Comparison of ENCODE assay signal across 20 cellular contexts in the genomic region with DNA sequence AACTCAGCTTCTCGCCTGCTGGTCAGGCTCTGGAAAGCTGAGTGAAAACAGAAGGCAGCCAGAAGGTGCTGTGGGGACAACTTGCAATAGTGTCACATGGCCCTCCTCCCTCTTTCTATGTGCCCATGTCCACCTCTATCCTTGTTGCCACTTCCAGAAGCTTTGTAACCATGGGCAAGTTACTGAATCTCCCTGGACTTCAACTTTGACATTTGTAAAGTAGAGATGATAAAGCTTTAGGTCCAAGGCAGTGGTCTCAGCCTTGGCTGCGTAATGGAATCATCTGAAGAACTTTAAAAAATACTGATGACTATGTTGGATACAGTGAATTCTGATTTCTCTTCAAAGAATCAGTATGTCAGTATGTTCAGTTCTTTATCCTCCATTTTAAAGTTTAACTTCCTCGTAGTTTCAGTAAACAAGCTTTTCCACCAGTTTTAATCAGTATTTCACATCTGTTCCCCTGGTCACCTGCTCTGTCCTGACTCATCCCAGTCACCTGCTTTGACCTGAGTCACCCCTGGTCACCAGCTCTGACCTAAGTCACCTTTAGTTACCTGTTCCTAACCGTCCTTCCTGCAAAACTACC.
"Had no signal": no experiment of that assay in that cellular context is flagged by ENCODE, and none has a peak within 500 bp of the region (broad histone marks: within the 10 kb centered on the region; RNA-seq: fewer than 3 reads in every experiment).

No MANE protein-coding gene starts in this region.

- H3K4me3 ChIP-seq: body of pancreas, heart right ventricle, left lung, thyroid gland, vagina had no signal

- H3K27me3 ChIP-seq: body of pancreas, heart right ventricle, left lung, thyroid gland, vagina had no signal

- ATAC-seq: activated T-cell treated with anti-CD3 and anti-CD28 coated beads, Interleukin-2, amount 50 U/mL, for 72 hours; body of pancreas; heart right ventricle; left lung; naive thymus-derived CD8-positive, alpha-beta T cell; stimulated activated memory B cell treated with anti-CD40 and anti-IgM and Interleukin-4, amounts not matched to agents 10 μg/mL and 1 μg/mL and 100 μg/mL, for 72 hours had no signal

- H3K4me3 Mint-ChIP-seq: activated CD4-positive, alpha-beta T cell treated with anti-CD3 and anti-CD28 coated beads, Interleukin-2, amount 10 ng/mL, durations not matched to agents 7 days and 5 days; activated naive CD8-positive, alpha-beta T cell; activated T-cell treated with anti-CD3 and anti-CD28 coated beads, Interleukin-2, amount 50 U/mL, for 72 hours; central memory CD8-positive, alpha-beta T cell; dendritic cell treated with granulocyte-macrophage colony-stimulating factor and Interleukin-4, amounts not matched to agents 40 ng/mL and 50 ng/mL, for 4 days; memory B cell; naive thymus-derived CD8-positive, alpha-beta T cell; stimulated activated memory B cell treated with anti-CD40 and anti-IgM and Interleukin-4, amounts not matched to agents 10 μg/mL and 1 μg/mL and 100 μg/mL, for 72 hours; T-helper 2 cell treated with Interferon-gamma antibody and Interleukin-4, amounts not matched to agents 5 μg/mL and 100 μg/mL, for 36 hours had no signal

- DNase-seq: activated CD4-positive, alpha-beta T cell treated with anti-CD3 and anti-CD28 coated beads, Interleukin-2, amount 10 ng/mL, durations not matched to agents 7 days and 5 days; activated CD4-positive, CD25-positive, alpha-beta regulatory T cell; activated CD8-positive, alpha-beta memory T cell treated with anti-CD3 and anti-CD28 coated beads, Interleukin-2, amount 50 U/mL, for 48 hours; activated gamma-delta T cell; activated T-cell treated with anti-CD3 and anti-CD28 coated beads, Interleukin-2, amount 50 U/mL, for 72 hours; amygdala; body of pancreas; effector memory CD4-positive, alpha-beta T cell; heart right ventricle; left lung; naive thymus-derived CD8-positive, alpha-beta T cell; stimulated activated CD4-positive, alpha-beta T cell treated with anti-CD3 and anti-CD28 coated beads, Interleukin-2, amount 100 ng/mL, for 48 hours; thyroid gland had no signal

- H3K36me3 Mint-ChIP-seq: stimulated activated memory B cell treated with anti-CD40 and anti-IgM and Interleukin-4, amounts not matched to agents 10 μg/mL and 1 μg/mL and 100 μg/mL, for 72 hours had no signal

- H3K4me1 ChIP-seq: body of pancreas, thyroid gland, vagina had no signal

- H3K27ac ChIP-seq: body of pancreas, heart right ventricle, left lung, thyroid gland, vagina had no signal

- H3K4me1 Mint-ChIP-seq: central memory CD8-positive, alpha-beta T cell; memory B cell; stimulated activated memory B cell treated with anti-CD40 and anti-IgM and Interleukin-4, amounts not matched to agents 10 μg/mL and 1 μg/mL and 100 μg/mL, for 72 hours had no signal

- H3K27ac Mint-ChIP-seq: activated CD4-positive, alpha-beta T cell treated with anti-CD3 and anti-CD28 coated beads, Interleukin-2, amount 10 ng/mL, durations not matched to agents 7 days and 5 days; activated naive CD8-positive, alpha-beta T cell; activated T-cell treated with anti-CD3 and anti-CD28 coated beads, Interleukin-2, amount 50 U/mL, for 72 hours; dendritic cell treated with granulocyte-macrophage colony-stimulating factor and Interleukin-4, amounts not matched to agents 40 ng/mL and 50 ng/mL, for 4 days; memory B cell; stimulated activated memory B cell treated with anti-CD40 and anti-IgM and Interleukin-4, amounts not matched to agents 10 μg/mL and 1 μg/mL and 100 μg/mL, for 72 hours; T-helper 2 cell treated with Interferon-gamma antibody and Interleukin-4, amounts not matched to agents 5 μg/mL and 100 μg/mL, for 36 hours had no signal

- H3K9me3 Mint-ChIP-seq: central memory CD8-positive, alpha-beta T cell had no signal

- H3K36me3 ChIP-seq: heart right ventricle, left lung, thyroid gland, vagina had no signal

- H3K9me3 ChIP-seq: body of pancreas, left lung, thyroid gland, vagina had no signal

- H3K27me3 Mint-ChIP-seq: activated CD4-positive, alpha-beta T cell treated with anti-CD3 and anti-CD28 coated beads, Interleukin-2, amount 10 ng/mL, durations not matched to agents 7 days and 5 days; activated naive CD8-positive, alpha-beta T cell; central memory CD8-positive, alpha-beta T cell; dendritic cell treated with granulocyte-macrophage colony-stimulating factor and Interleukin-4, amounts not matched to agents 40 ng/mL and 50 ng/mL, for 4 days; memory B cell; naive thymus-derived CD8-positive, alpha-beta T cell; stimulated activated memory B cell treated with anti-CD40 and anti-IgM and Interleukin-4, amounts not matched to agents 10 μg/mL and 1 μg/mL and 100 μg/mL, for 72 hours had no signal
